12 cellular contexts compared by ENCODE assay signal in genomic region chr1:222043444-222044292, GRCh38.
A peak's percentile ranks its signal among the peaks of the same experiment; 100 is the strongest.
DNase-seq lines count a peak whose midpoint lies in the region; ATAC-seq and TF ChIP-seq lines count a peak whose summit lies in the region.
"Had no signal": no experiment of that assay in that cellular context is flagged by ENCODE, and none has a peak within 500 bp of the region (broad histone marks: within the 10 kb centered on the region; RNA-seq: fewer than 3 reads in every experiment).

No MANE protein-coding gene starts in this region.

- peaks cover 73% of the 10 kb centered on the region for H3K4me1 Mint-ChIP-seq in nephron progenitor cell

- H3K27ac Mint-ChIP-seq in nephron progenitor cell = no peak overlapping the region

- no peaks in the 10 kb centered on the region for H3K36me3 Mint-ChIP-seq in nephron progenitor cell (ENCODE audit: low read depth)

- no peak overlapping the region for H3K4me3 Mint-ChIP-seq in nephron progenitor cell

- no peak for TF ChIP-seq CTCF in nephron progenitor cell (IDR thresholded peaks at IDR 0.05)

- ATAC-seq in Right ventricle myocardium superior (ENCODE audit: poor library complexity) = peak; percentile 77

- H3K27me3 Mint-ChIP-seq in nephron progenitor cell (ENCODE audit: low read depth, poor library complexity) = peaks cover 5% of the 10 kb centered on the region

- no peaks in the 10 kb centered on the region for H3K9me3 Mint-ChIP-seq in nephron progenitor cell

- DNase-seq in D341Med (ENCODE audit: low spot score) (peak; percentile 70), amniotic stem cell (lab: John Stamatoyannopoulos, UW) (peak; percentile 68), Right ventricle myocardium superior (peak; percentile 44), renal cortical epithelial cell (ENCODE audit: low read depth) (peak; percentile 73), NCI-H2107 treated with DMSO at 0.1 percent for 48 hours (lab: John Stamatoyannopoulos, UW; ENCODE audit: unreplicated experiment) (no peak), nephron progenitor cell (no peak), NCI-H1105 treated with DMSO at 0.1 percent for 48 hours (lab: John Stamatoyannopoulos, UW) (no peak)
- no peak for DNase-seq in activated CD8-positive, alpha-beta memory T cell treated with anti-CD3 and anti-CD28 coated beads, Interleukin-2, amount 50 U/mL, for 48 hours
- DNase-seq: activated CD4-positive, alpha-beta T cell treated with anti-CD3 and anti-CD28 coated beads, Interleukin-2, amount 50 U/mL, for 48 hours; cerebellar nuclear complex; COR-L47; NCI-H1105 had no signal

- intact Hi-C loops in Right ventricle myocardium superior (cut with DNase I) = no loop called here

Comparison
In these comparisons a context has a peak if more than half of its experiments do, and no peak if none do; other contexts are left out.
1. DNase-seq: peak in D341Med (single experiment), amniotic stem cell (single experiment), Right ventricle myocardium superior (single experiment) and renal cortical epithelial cell (single experiment); none in NCI-H2107 treated with DMSO at 0.1 percent for 48 hours (single experiment), nephron progenitor cell (single experiment), NCI-H1105 treated with DMSO at 0.1 percent for 48 hours (single experiment) and activated CD8-positive, alpha-beta memory T cell treated with anti-CD3 and anti-CD28 coated beads, Interleukin-2, amount 50 U/mL, for 48 hours (single experiment).